Comparison of ENCODE assay signal across 15 cellular contexts in genomic region chr2:141711627-141712026, GRCh38.
DNase-seq lines count a peak whose midpoint lies in the region; ATAC-seq, FAIRE-seq and TF ChIP-seq lines count a peak whose summit lies in the region.
"Had no signal": no experiment of that assay in that cellular context is flagged by ENCODE, and none has a peak within 500 bp of the region (broad histone marks: within the 10 kb centered on the region; RNA-seq: fewer than 3 reads in every experiment).

No MANE protein-coding gene starts in this region.

- WGBS in right lobe of liver (ENCODE audit: insufficient coverage, low coverage, low lambda C conversion rate, missing lambda C conversion rate) = 14% methylated on average over 1 of the region's 1 CpG
- WGBS in pancreas, 2 donors = 44 to 70% methylated on average over 1 of the region's 1 CpG

- ATAC-seq in right lobe of liver (peak; percentile 77 to 85 (median 79)), pancreas (no peak), GM18868 (IDR thresholded peaks at IDR 0.05; ENCODE audit: unreplicated experiment) (no peak)

- no peak for FAIRE-seq in pancreas (lab: Jason Lieb, UNC)
- FAIRE-seq: A204.1, GM12892 had no signal

- H3K27me3 ChIP-seq in right lobe of liver = no peaks in the 10 kb centered on the region
- no peaks in the 10 kb centered on the region for H3K27me3 ChIP-seq in pancreas

- no peak overlapping the region for H3K4me3 ChIP-seq in right lobe of liver
- no peak overlapping the region for H3K4me3 ChIP-seq in pancreas

- H3K9me3 ChIP-seq in right lobe of liver (no peaks in the 10 kb centered on the region), pancreas (no peaks in the 10 kb centered on the region)

- H3K36me3 ChIP-seq in right lobe of liver (no peaks in the 10 kb centered on the region), pancreas (no peaks in the 10 kb centered on the region)

- TF ChIP-seq POLR2A in right lobe of liver (IDR thresholded peaks at IDR 0.05) = no peak

- H3K27ac ChIP-seq in right lobe of liver (peak overlapping the region in 2 of 3 donors; percentile 48 to 61), pancreas (no peak overlapping the region)

- intact Hi-C loops in right lobe of liver (cut with DNase I) = no loop called here
- intact Hi-C loops in pancreas (cut with DNase I) = no loop called here

- TF ChIP-seq CTCF in right lobe of liver (IDR thresholded peaks at IDR 0.05) (no peak), pancreas (IDR thresholded peaks at IDR 0.05) (no peak)

- DNase-seq in DMS 273 (lab: John Stamatoyannopoulos, UW; ENCODE audit: unreplicated experiment) = peak; percentile 37
- DNase-seq in NCI-H69 (lab: John Stamatoyannopoulos, UW) = peak; percentile 27
- peak; percentile 44 for DNase-seq in fibroblast of gingiva (ENCODE audit: low read depth)
- DNase-seq in right lobe of liver = no peak
- DNase-seq in COLO829 (ENCODE audit: low spot score) = no peak
- no peak for DNase-seq in pancreas
- DNase-seq: C1 segment of cervical spinal cord; CD4-positive, alpha-beta T cell; DND-41; GDM1; HCEC 1CT; HFFc6 had no signal

- H3K4me1 ChIP-seq in right lobe of liver (peaks cover 0 to 22% (median 2%) of the 10 kb centered on the region in 4 donors), pancreas (no peaks in the 10 kb centered on the region)

Comparison
In these comparisons a context has a peak if more than half of its experiments do, and no peak if none do; other contexts are left out.
1. DNase-seq: peak in DMS 273 (single experiment), NCI-H69 (single experiment) and fibroblast of gingiva (single experiment); none in right lobe of liver (0 of 3), COLO829 (single experiment) and pancreas (0 of 6).
2. ATAC-seq: peak in right lobe of liver (4 of 4); none in pancreas (0 of 4) and GM18868 (single experiment).
3. H3K27ac ChIP-seq: peak in right lobe of liver (2 of 3); none in pancreas (0 of 4).